9 cellular contexts compared by ENCODE assay signal in genomic region chr1:30111431-30111830, GRCh38.
A peak's percentile ranks its signal among the peaks of the same experiment; 100 is the strongest.
DNase-seq lines count a peak whose midpoint lies in the region; ATAC-seq and TF ChIP-seq lines count a peak whose summit lies in the region.
"Had no signal": no experiment of that assay in that cellular context is flagged by ENCODE, and none has a peak within 500 bp of the region (broad histone marks: within the 10 kb centered on the region; RNA-seq: fewer than 3 reads in every experiment).

No MANE protein-coding gene starts in this region.

- H3K4me1 ChIP-seq in MM.1S (ENCODE audit: low read length) = no peaks in the 10 kb centered on the region

- H2AFZ ChIP-seq in MM.1S (ENCODE audit: low read length) = no peak overlapping the region

- no peaks in the 10 kb centered on the region for H3K9me3 ChIP-seq in MM.1S (replicated peaks; ENCODE audit: insufficient read depth, low read length)
- no peaks in the 10 kb centered on the region for H3K9me3 ChIP-seq in WERI-Rb-1 (ENCODE audit: severe bottlenecking)

- no peak overlapping the region for H3K27ac ChIP-seq in MM.1S (ENCODE audit: low read length)
- H3K27ac ChIP-seq in WERI-Rb-1 = no peak overlapping the region

- H3K4me2 ChIP-seq in MM.1S (ENCODE audit: low read depth, low read length) = no peak overlapping the region

- no peaks in the 10 kb centered on the region for H3F3A ChIP-seq in MM.1S (ENCODE audit: insufficient read depth, low read length)

- H3K4me3 ChIP-seq in MM.1S (ENCODE audit: low read length) = no peak overlapping the region
- H3K4me3 ChIP-seq in WERI-Rb-1 (ENCODE audit: low read depth, low read length) = no peak overlapping the region

- peak; percentile 27 for TF ChIP-seq CTCF in MM.1S (IDR thresholded peaks at IDR 0.05; ENCODE audit: low read length)
- peak; percentile 83 for TF ChIP-seq CTCF in WERI-Rb-1 (IDR thresholded peaks at IDR 0.05; ENCODE audit: low read depth, low read length)

- H3K9me2 ChIP-seq in MM.1S (replicated peaks; ENCODE audit: insufficient read depth, low read length) = no peaks in the 10 kb centered on the region

- no peak overlapping the region for H3K9ac ChIP-seq in MM.1S (ENCODE audit: low read length)

- peak; percentile 7 for DNase-seq in NK-92 treated with Interleukin-12 subunit alpha and Interleukin-12 subunit beta, amount 100 ng/mL, for 24 hours (lab: John Stamatoyannopoulos, UW)
- DNase-seq in NK-92 (lab: John Stamatoyannopoulos, UW; ENCODE audit: unreplicated experiment) = no peak
- peak; percentile 15 for DNase-seq in MM.1S
- DNase-seq in WERI-Rb-1 = peak; percentile 74
- DNase-seq in glomerular visceral epithelial cell (ENCODE audit: extremely low spot score) = peak; percentile 35
- DNase-seq in renal cortical epithelial cell (ENCODE audit: low read depth) = peak; percentile 25
- no peak for DNase-seq in T-helper 9 cell
- DNase-seq: activated T-cell treated with anti-CD3 and anti-CD28 coated beads, Interleukin-2, amount 50 U/mL, for 4 hours had no signal

- no peaks in the 10 kb centered on the region for H3K79me2 ChIP-seq in MM.1S (ENCODE audit: low read length)

- peaks cover 92% of the 10 kb centered on the region for H3K27me3 ChIP-seq in MM.1S (replicated peaks; ENCODE audit: insufficient read depth, low read length)
- no peaks in the 10 kb centered on the region for H3K27me3 ChIP-seq in WERI-Rb-1 (ENCODE audit: insufficient read depth, low read depth, severe bottlenecking)

- no peaks in the 10 kb centered on the region for H4K20me1 ChIP-seq in MM.1S (ENCODE audit: insufficient read depth, low read length)

- ATAC-seq in HG02610 (IDR thresholded peaks at IDR 0.05; ENCODE audit: unreplicated experiment) = no peak

- H3K36me3 ChIP-seq in MM.1S (replicated peaks; ENCODE audit: insufficient read depth, low read length) = no peaks in the 10 kb centered on the region
- H3K36me3 ChIP-seq in WERI-Rb-1 = no peaks in the 10 kb centered on the region

Comparison
In these comparisons a context has a peak if more than half of its experiments do, and no peak if none do; other contexts are left out.
1. DNase-seq: peak in NK-92 treated with Interleukin-12 subunit alpha and Interleukin-12 subunit beta, amount 100 ng/mL, for 24 hours (single experiment), MM.1S (single experiment), WERI-Rb-1 (single experiment), glomerular visceral epithelial cell (single experiment) and renal cortical epithelial cell (single experiment); none in NK-92 (single experiment) and T-helper 9 cell (single experiment).